ENCODE assay signal across 12 cellular contexts in genomic region chr6:112007805-112008204, GRCh38. TPM values are rescaled to one million over a fixed set of nuclear protein-coding genes. Genes with fewer than 3 reads are reported as not detected.
DNase-seq lines count a peak whose midpoint lies in the region; TF ChIP-seq lines count a peak whose summit lies in the region.
"Had no signal": no experiment of that assay in that cellular context is flagged by ENCODE, and none has a peak within 500 bp of the region (broad histone marks: within the 10 kb centered on the region; RNA-seq: fewer than 3 reads in every experiment).

No MANE protein-coding gene starts in this region.

- TF ChIP-seq CTCF in fibroblast of pulmonary artery (IDR thresholded peaks at IDR 0.05; ENCODE audit: low read length, missing control alignments) (no peak), colonic mucosa (IDR thresholded peaks at IDR 0.05) (no peak)

- intact Hi-C loops in colonic mucosa (cut with DNase I) = no loop called here

- no peaks in the 10 kb centered on the region for H3K9me3 ChIP-seq in colonic mucosa

- H3K4me3 ChIP-seq in fibroblast of pulmonary artery (replicated peaks; ENCODE audit: low read depth, low read length) = no peak overlapping the region
- H3K4me3 ChIP-seq in colonic mucosa = no peak overlapping the region

- no peak overlapping the region for H3K27ac ChIP-seq in colonic mucosa

- H3K27me3 ChIP-seq in colonic mucosa = no peaks in the 10 kb centered on the region

- DNase-seq in ELR (ENCODE audit: low read depth) = peak; percentile 59
- DNase-seq in OCI-M1 (lab: John Stamatoyannopoulos, UW) = peak; percentile 79
- peak; percentile 65 for DNase-seq in fibroblast of pulmonary artery (ENCODE audit: low read depth)
- DNase-seq in pons (ENCODE audit: low spot score) = peak; percentile 8
- DNase-seq in kidney glomerular epithelial cell (lab: John Stamatoyannopoulos, UW) = no peak
- no peak for DNase-seq in NCI-H345 treated with DMSO at 0.1 percent for 48 hours (lab: John Stamatoyannopoulos, UW; ENCODE audit: unreplicated experiment)
- DNase-seq in stimulated activated CD4-positive, alpha-beta T cell treated with anti-CD3 and anti-CD28 coated beads, Interleukin-12 subunit alpha, Interleukin-12 subunit beta, amount 100 ng/mL, for 4 hours = no peak
- no peak for DNase-seq in colonic mucosa
- DNase-seq: NCI-H1092; NCI-H510A; stimulated activated CD4-positive, alpha-beta T cell treated with anti-CD3 and anti-CD28 coated beads, Interleukin-4, amount 100 ng/mL, for 4 hours had no signal

- no peaks in the 10 kb centered on the region for H3K4me1 ChIP-seq in colonic mucosa

- H3K36me3 ChIP-seq in colonic mucosa = no peaks in the 10 kb centered on the region

- no peak overlapping the region for H3K9ac ChIP-seq in colonic mucosa (ENCODE audit: low read depth in 2 of 2, low read length in 2 of 2)

RNA-seq across cellular contexts. Expression of gene CCN6, which starts 46.1 kb away (rescaled TPM):
- total RNA-seq in colonic mucosa = not detected
- total RNA-seq: osteocyte had no signal

Comparison
In these comparisons a context has a peak if more than half of its experiments do, and no peak if none do; other contexts are left out.
1. DNase-seq: peak in ELR (single experiment), OCI-M1 (single experiment), fibroblast of pulmonary artery (single experiment) and pons (single experiment); none in kidney glomerular epithelial cell (single experiment), NCI-H345 treated with DMSO at 0.1 percent for 48 hours (single experiment), stimulated activated CD4-positive, alpha-beta T cell treated with anti-CD3 and anti-CD28 coated beads, Interleukin-12 subunit alpha, Interleukin-12 subunit beta, amount 100 ng/mL, for 4 hours (single experiment) and colonic mucosa (single experiment).